ENCODE assay signal across 15 cellular contexts in genomic region chr11:128707671-128708070, GRCh38. TPM values are rescaled to one million over a fixed set of nuclear protein-coding genes. Genes with fewer than 3 reads are reported as not detected.
A peak's percentile ranks its signal among the peaks of the same experiment; 100 is the strongest.
DNase-seq lines count a peak whose midpoint lies in the region; ATAC-seq and TF ChIP-seq lines count a peak whose summit lies in the region.
"Had no signal": no experiment of that assay in that cellular context is flagged by ENCODE, and none has a peak within 500 bp of the region (broad histone marks: within the 10 kb centered on the region; RNA-seq: fewer than 3 reads in every experiment).

No MANE protein-coding gene starts in this region.

- H3K4me3 ChIP-seq in PC-3 (ENCODE audit: low read length), result no peak overlapping the region
- no peak overlapping the region for H3K4me3 ChIP-seq in fibroblast of lung (replicated peaks in 1 of 4; ENCODE audit: control extremely low read depth in 1 of 4, insufficient read depth in 1 of 4, low read depth in 3 of 4, low read length in 4 of 4)
- no peak overlapping the region for H3K4me3 ChIP-seq in skeletal muscle tissue (ENCODE audit: low read length in 3 of 3)
- H3K4me3 ChIP-seq: dorsolateral prefrontal cortex, GM12878 had no signal

- 0 out of 2 replicates have a peak overlapping the region, but pooled peaks have one; percentile 1 for H3K4me2 ChIP-seq in PC-3 (ENCODE audit: low read length)
- no peak overlapping the region for H3K4me2 ChIP-seq in fibroblast of lung (ENCODE audit: extremely low read depth, insufficient read depth, low read length)

- H3K27ac ChIP-seq in PC-3 (ENCODE audit: low read length), result peak overlapping the region; percentile 80; the same call in 1 of the 2 replicates
- no peak overlapping the region for H3K27ac ChIP-seq in fibroblast of lung (ENCODE audit: insufficient read depth, low read length)
- peak overlapping the region; percentile 42 for H3K27ac ChIP-seq in skeletal muscle tissue (ENCODE audit: low read depth, low read length)

- no peak for DNase-seq in activated CD8-positive, alpha-beta T cell treated with anti-CD3 and anti-CD28 coated beads for 36 hours
- no peak for DNase-seq in activated CD8-positive, alpha-beta T cell treated with anti-CD3 and anti-CD28 coated beads, Interleukin-2, amount 10 ng/mL, durations not matched to agents 7 days and 5 days
- DNase-seq in PC-3, result peak; percentile 64
- DNase-seq in fibroblast of lung (ENCODE audit: low read depth in 2 of 2), result peak; percentile 22 to 70
- no peak for DNase-seq in NCI-H1417 treated with DMSO at 0.1 percent for 48 hours (lab: John Stamatoyannopoulos, UW)
- DNase-seq: activated naive CD8-positive, alpha-beta T cell treated with anti-CD3 and anti-CD28 coated beads, Interleukin-2, amount 10 ng/mL, durations not matched to agents 7 days and 5 days; dorsolateral prefrontal cortex; H7; MM.1S; occipital lobe had no signal

- H3K9me3 ChIP-seq in PC-3 (ENCODE audit: low read length) (no peaks in the 10 kb centered on the region), fibroblast of lung (ENCODE audit: control insufficient read depth, insufficient read depth, low read depth, low read length) (no peaks in the 10 kb centered on the region), skeletal muscle tissue (ENCODE audit: control insufficient read depth in 3 of 3, low read length in 3 of 3) (no peaks in the 10 kb centered on the region)

- POLR2A ChIA-PET in activated CD8-positive, alpha-beta T cell treated with anti-CD3 and anti-CD28 coated beads for 36 hours (lab: Charles Lee), result interaction anchor here (1.1 to 2.5 kb wide), 2 partner anchors 9 to 13 kb away, joined by 4 to 7 read pairs; no protein-coding TSS in a partner anchor
- POLR2A ChIA-PET in activated CD8-positive, alpha-beta T cell treated with anti-CD3 and anti-CD28 coated beads, Interleukin-2, amount 10 ng/mL, durations not matched to agents 7 days and 5 days (lab: Charles Lee), result interaction anchor here (1.2 kb wide), 2 partner anchors 12 kb away, joined by 3 to 5 read pairs; no protein-coding TSS in a partner anchor
- POLR2A ChIA-PET in PC-3 (lab: Charles Lee; ENCODE audit: unreplicated experiment), result interaction anchor here (0.6 kb wide), 1 partner anchor 21 kb away, joined by 3 read pairs; no protein-coding TSS in a partner anchor

- no peaks in the 10 kb centered on the region for H3F3A ChIP-seq in PC-3 (ENCODE audit: low read length, unreplicated experiment)

- H3K36me3 Mint-ChIP-seq in activated CD8-positive, alpha-beta T cell treated with anti-CD3 and anti-CD28 coated beads for 36 hours (ENCODE audit: low read depth), result peaks cover 64% of the 10 kb centered on the region
- peaks cover 92% of the 10 kb centered on the region for H3K36me3 Mint-ChIP-seq in activated CD8-positive, alpha-beta T cell treated with anti-CD3 and anti-CD28 coated beads, Interleukin-2, amount 10 ng/mL, durations not matched to agents 7 days and 5 days (ENCODE audit: low read depth)

- ATAC-seq in activated CD8-positive, alpha-beta T cell treated with anti-CD3 and anti-CD28 coated beads for 36 hours, result no peak
- no peak for ATAC-seq in activated CD8-positive, alpha-beta T cell treated with anti-CD3 and anti-CD28 coated beads, Interleukin-2, amount 10 ng/mL, durations not matched to agents 7 days and 5 days
- no peak for ATAC-seq in PC-3
- no peak for ATAC-seq in GM21390 (IDR thresholded peaks at IDR 0.05; ENCODE audit: unreplicated experiment)
- ATAC-seq in GM21381 (IDR thresholded peaks at IDR 0.05; ENCODE audit: unreplicated experiment), result no peak
- ATAC-seq: GM12878 had no signal

- H3K4me1 Mint-ChIP-seq in activated CD8-positive, alpha-beta T cell treated with anti-CD3 and anti-CD28 coated beads for 36 hours (ENCODE audit: low read depth), result peaks cover 89% of the 10 kb centered on the region
- H3K4me1 Mint-ChIP-seq in activated CD8-positive, alpha-beta T cell treated with anti-CD3 and anti-CD28 coated beads, Interleukin-2, amount 10 ng/mL, durations not matched to agents 7 days and 5 days (ENCODE audit: low read depth), result peaks cover 75% of the 10 kb centered on the region

- H4K20me1 ChIP-seq in PC-3 (ENCODE audit: low read length) (no peaks in the 10 kb centered on the region), fibroblast of lung (ENCODE audit: control insufficient read depth, extremely low read depth, insufficient read depth, low read length) (no peaks in the 10 kb centered on the region)

- H3K27me3 ChIP-seq in PC-3 (ENCODE audit: low read length) (no peaks in the 10 kb centered on the region), fibroblast of lung (ENCODE audit: control insufficient read depth, insufficient read depth, low read length) (no peaks in the 10 kb centered on the region), skeletal muscle tissue (ENCODE audit: control insufficient read depth in 3 of 3, insufficient read depth in 3 of 3, low read length in 3 of 3) (no peaks in the 10 kb centered on the region)

- H3K79me2 ChIP-seq in PC-3 (ENCODE audit: low read length) (no peaks in the 10 kb centered on the region), fibroblast of lung (ENCODE audit: control insufficient read depth, insufficient read depth, low read length) (no peaks in the 10 kb centered on the region)

- H3K4me3 Mint-ChIP-seq in activated CD8-positive, alpha-beta T cell treated with anti-CD3 and anti-CD28 coated beads for 36 hours, result no peak overlapping the region
- no peak overlapping the region for H3K4me3 Mint-ChIP-seq in activated CD8-positive, alpha-beta T cell treated with anti-CD3 and anti-CD28 coated beads, Interleukin-2, amount 10 ng/mL, durations not matched to agents 7 days and 5 days
- H3K4me3 Mint-ChIP-seq: activated naive CD8-positive, alpha-beta T cell treated with anti-CD3 and anti-CD28 coated beads, Interleukin-2, amount 10 ng/mL, durations not matched to agents 7 days and 5 days had no signal

- H3K4me1 ChIP-seq in PC-3 (ENCODE audit: insufficient read depth, low read length) (peaks cover 48% of the 10 kb centered on the region), fibroblast of lung (ENCODE audit: control insufficient read depth, extremely low read depth, insufficient read depth, low read length) (no peaks in the 10 kb centered on the region), skeletal muscle tissue (ENCODE audit: control insufficient read depth in 3 of 3, insufficient read depth in 3 of 3, low read length in 3 of 3) (peaks cover 0 to 27% (median 5%) of the 10 kb centered on the region in 3 donors)

- H3K36me3 ChIP-seq in PC-3 (ENCODE audit: low read depth, low read length) (no peaks in the 10 kb centered on the region), fibroblast of lung (ENCODE audit: control insufficient read depth, insufficient read depth, low read length) (no peaks in the 10 kb centered on the region), skeletal muscle tissue (ENCODE audit: control insufficient read depth in 3 of 3, insufficient read depth in 3 of 3, low read length in 3 of 3) (no peaks in the 10 kb centered on the region)

- peak overlapping the region; percentile 7 for H3K27ac Mint-ChIP-seq in activated CD8-positive, alpha-beta T cell treated with anti-CD3 and anti-CD28 coated beads for 36 hours
- no peak overlapping the region for H3K27ac Mint-ChIP-seq in activated CD8-positive, alpha-beta T cell treated with anti-CD3 and anti-CD28 coated beads, Interleukin-2, amount 10 ng/mL, durations not matched to agents 7 days and 5 days

- H3K9me2 ChIP-seq in PC-3 (replicated peaks; ENCODE audit: low read length), result no peaks in the 10 kb centered on the region

- CTCF ChIA-PET in activated CD8-positive, alpha-beta T cell treated with anti-CD3 and anti-CD28 coated beads for 36 hours (lab: Charles Lee), result interaction anchor here (0.8 to 0.9 kb wide), 2 partner anchors 10 to 20 kb away, joined by 3 read pairs; no protein-coding TSS in a partner anchor
- CTCF ChIA-PET in activated CD8-positive, alpha-beta T cell treated with anti-CD3 and anti-CD28 coated beads, Interleukin-2, amount 10 ng/mL, durations not matched to agents 7 days and 5 days (lab: Charles Lee), result interaction anchor here (0.9 kb wide), 1 partner anchor 28 kb away, joined by 3 read pairs; no protein-coding TSS in a partner anchor
- CTCF ChIA-PET in PC-3 (lab: Charles Lee), result no interaction called here

- intact Hi-C loops in activated CD8-positive, alpha-beta T cell treated with anti-CD3 and anti-CD28 coated beads for 36 hours (cut with micrococcal nuclease), result no loop called here
- intact Hi-C loops in PC-3 (cut with micrococcal nuclease), result no loop called here

- H3K9me3 Mint-ChIP-seq in activated CD8-positive, alpha-beta T cell treated with anti-CD3 and anti-CD28 coated beads for 36 hours, result peaks cover 13% of the 10 kb centered on the region
- no peaks in the 10 kb centered on the region for H3K9me3 Mint-ChIP-seq in activated CD8-positive, alpha-beta T cell treated with anti-CD3 and anti-CD28 coated beads, Interleukin-2, amount 10 ng/mL, durations not matched to agents 7 days and 5 days (ENCODE audit: insufficient read depth)

- no peak overlapping the region for H3K9ac ChIP-seq in PC-3 (ENCODE audit: low read length)
- H3K9ac ChIP-seq in fibroblast of lung (ENCODE audit: insufficient read depth, low read length), result no peak overlapping the region
- H3K9ac ChIP-seq in skeletal muscle tissue (ENCODE audit: low read depth in 1 of 3, low read length in 3 of 3), result no peak overlapping the region

- H2AFZ ChIP-seq in PC-3 (ENCODE audit: low read length), result no peak overlapping the region
- H2AFZ ChIP-seq in fibroblast of lung (ENCODE audit: low read length), result no peak overlapping the region

- no peak for TF ChIP-seq CTCF in activated CD8-positive, alpha-beta T cell treated with anti-CD3 and anti-CD28 coated beads for 36 hours (IDR thresholded peaks at IDR 0.05)
- TF ChIP-seq CTCF in PC-3 (conservative IDR thresholded peaks at IDR 0.05; ENCODE audit: low read depth, low read length), result no peak
- no peak for TF ChIP-seq CTCF in fibroblast of lung (conservative IDR thresholded peaks at IDR 0.05 in 1 of 2, IDR thresholded peaks at IDR 0.05 in 1 of 2; ENCODE audit: low read depth in 1 of 2, low read length in 2 of 2)

- no TSS peak for BruUV-seq in PC-3 (replicated peaks; lab: Mats Ljungman, UMichigan)

- H3K27me3 Mint-ChIP-seq in activated CD8-positive, alpha-beta T cell treated with anti-CD3 and anti-CD28 coated beads for 36 hours, result no peaks in the 10 kb centered on the region
- no peaks in the 10 kb centered on the region for H3K27me3 Mint-ChIP-seq in activated CD8-positive, alpha-beta T cell treated with anti-CD3 and anti-CD28 coated beads, Interleukin-2, amount 10 ng/mL, durations not matched to agents 7 days and 5 days (ENCODE audit: low read depth)
- H3K27me3 Mint-ChIP-seq: activated naive CD8-positive, alpha-beta T cell treated with anti-CD3 and anti-CD28 coated beads, Interleukin-2, amount 10 ng/mL, durations not matched to agents 7 days and 5 days had no signal

RNA-seq across cellular contexts. Expression of gene FLI1, which starts 13.8 kb away (rescaled TPM):
- 10 to 100 TPM; 43.8 to 47.8 TPM for total RNA-seq in activated CD8-positive, alpha-beta T cell treated with anti-CD3 and anti-CD28 coated beads for 36 hours
- 10 to 100 TPM; 83.4 to 93.4 TPM for total RNA-seq in activated CD8-positive, alpha-beta T cell treated with anti-CD3 and anti-CD28 coated beads, Interleukin-2, amount 10 ng/mL, durations not matched to agents 7 days and 5 days
- total RNA-seq in PC-3 (2014; rRNA removed), result 1.2 and 1.6 TPM in 2 replicates
- total RNA-seq in fibroblast of lung, result 2.5 and 5.6 TPM in 2 replicates
- 3.7 and 3.9 TPM in 2 replicates for polyA plus RNA-seq in fibroblast of lung
- polyA plus RNA-seq in fibroblast of lung (2012), result 3.3 and 4.6 TPM in 2 replicates
- 12.1 and 15.7 TPM in 2 replicates for polyA minus RNA-seq in fibroblast of lung (ENCODE audit: low replicate concordance)
- total RNA-seq in skeletal muscle tissue, result 9.4 TPM
- total RNA-seq: NCI-H460 had no signal

Comparison
In these comparisons a context has a peak if more than half of its experiments do, and no peak if none do; other contexts are left out.
1. DNase-seq: peak in PC-3 (single experiment) and fibroblast of lung (2 of 2); none in activated CD8-positive, alpha-beta T cell treated with anti-CD3 and anti-CD28 coated beads for 36 hours (single experiment), activated CD8-positive, alpha-beta T cell treated with anti-CD3 and anti-CD28 coated beads, Interleukin-2, amount 10 ng/mL, durations not matched to agents 7 days and 5 days (single experiment) and NCI-H1417 treated with DMSO at 0.1 percent for 48 hours (single experiment).